ENCODE assay signal across 8 cellular contexts in the genomic region with DNA sequence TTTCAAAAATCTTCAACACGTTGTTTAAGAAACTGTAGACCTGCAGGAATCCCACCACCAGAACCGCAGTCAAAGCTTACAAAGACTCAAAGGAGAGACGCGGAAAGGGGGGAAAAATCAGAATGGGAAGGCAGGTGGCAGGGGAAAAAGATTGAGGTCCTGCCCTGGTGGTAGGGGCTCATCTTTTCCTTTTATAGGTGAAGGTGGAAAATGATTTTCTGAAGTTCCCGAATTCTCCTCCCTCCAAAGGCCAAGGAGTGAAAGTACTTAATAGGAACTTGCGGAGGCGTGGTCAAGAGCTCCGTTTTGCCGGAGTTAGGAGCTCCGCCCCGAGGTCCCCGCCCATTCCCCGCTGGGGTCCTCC. TPM values are rescaled to one million over a fixed set of nuclear protein-coding genes. Genes with fewer than 3 reads are reported as not detected.
DNase-seq lines count a peak whose midpoint lies in the region; ATAC-seq and TF ChIP-seq lines count a peak whose summit lies in the region.

No MANE protein-coding gene starts in this region.

- H3K36me3 ChIP-seq in ovary, result no peaks in the 10 kb centered on the region
- H3K36me3 ChIP-seq in aorta (ENCODE audit: control insufficient read depth in 1 of 2, insufficient read depth in 2 of 2, low read length in 1 of 2), result no peaks in the 10 kb centered on the region

- WGBS in ovary, 3 donors, result 0 to 1% (median 0%) methylated on average over 13 of the region's 13 CpGs
- WGBS in aorta, 2 donors, result 0% methylated on average over 13 of the region's 13 CpGs

- peak overlapping the region; percentile 48 to 97 for H3K27ac ChIP-seq in ovary
- H3K27ac ChIP-seq in aorta (ENCODE audit: low read depth in 1 of 2, low read length in 2 of 2), result peak overlapping the region; percentile 82 to 93

- DNase-seq in NCI-H2196 treated with DMSO at 0.1 percent for 48 hours (lab: John Stamatoyannopoulos, UW; ENCODE audit: unreplicated experiment) (peak; percentile 51), NCI-H2196 (lab: John Stamatoyannopoulos, UW; ENCODE audit: unreplicated experiment) (no peak), NCI-H510A (lab: John Stamatoyannopoulos, UW) (peak; percentile 93), glomerular endothelial cell (ENCODE audit: extremely low read depth, low read depth, low spot score) (peak; percentile 54), ovary (peak in 2 of 5 donors; percentile 96), aorta (peak; percentile 99)
- DNase-seq in activated naive CD4-positive, alpha-beta T cell treated with anti-CD3 and anti-CD28 coated beads for 36 hours, result peak; percentile 91

- TF ChIP-seq POLR2A in ovary (IDR thresholded peaks at IDR 0.05), result no peak

- intact Hi-C loops in activated naive CD4-positive, alpha-beta T cell treated with anti-CD3 and anti-CD28 coated beads for 36 hours (cut with micrococcal nuclease), result loop anchor here (1.0 to 10.0 kb wide), 6 partner anchors 15 to 1537 kb away; a partner anchor contains a TSS
- intact Hi-C loops in ovary (cut with DNase I), result no loop called here
- intact Hi-C loops in aorta (cut with DNase I), result loop anchor here in 1 of 2 donors (2.0 kb wide), 1 partner anchor 45 kb away; no protein-coding TSS in a partner anchor

- H3K27ac Mint-ChIP-seq in activated naive CD4-positive, alpha-beta T cell treated with anti-CD3 and anti-CD28 coated beads for 36 hours, result peak overlapping the region; percentile 98

- no peaks in the 10 kb centered on the region for H3K9me3 Mint-ChIP-seq in activated naive CD4-positive, alpha-beta T cell treated with anti-CD3 and anti-CD28 coated beads for 36 hours

- no peaks in the 10 kb centered on the region for H3K9me3 ChIP-seq in ovary
- no peaks in the 10 kb centered on the region for H3K9me3 ChIP-seq in aorta (ENCODE audit: control insufficient read depth, low read length)

- peaks cover 28% of the 10 kb centered on the region for H3K4me1 Mint-ChIP-seq in activated naive CD4-positive, alpha-beta T cell treated with anti-CD3 and anti-CD28 coated beads for 36 hours (ENCODE audit: low read depth)

- peak overlapping the region; percentile 97 for H3K4me3 Mint-ChIP-seq in activated naive CD4-positive, alpha-beta T cell treated with anti-CD3 and anti-CD28 coated beads for 36 hours

- no peaks in the 10 kb centered on the region for H3K27me3 ChIP-seq in ovary
- H3K27me3 ChIP-seq in aorta (ENCODE audit: control insufficient read depth in 1 of 2, insufficient read depth in 2 of 2, low read length in 1 of 2), result no peaks in the 10 kb centered on the region

- peaks cover 7% of the 10 kb centered on the region for H3K36me3 Mint-ChIP-seq in activated naive CD4-positive, alpha-beta T cell treated with anti-CD3 and anti-CD28 coated beads for 36 hours (ENCODE audit: low read depth)

- no peak for TF ChIP-seq EP300 in ovary (IDR thresholded peaks at IDR 0.05)

- ATAC-seq in aorta (ENCODE audit: low FRiP score) (no peak), HG03460 (IDR thresholded peaks at IDR 0.05; ENCODE audit: unreplicated experiment) (no peak)

- H3K4me1 ChIP-seq in ovary (ENCODE audit: insufficient read depth) (peaks cover 1% of the 10 kb centered on the region), aorta (ENCODE audit: control insufficient read depth in 1 of 2, insufficient read depth in 2 of 2, low read length in 2 of 2) (peaks cover 0 to 5% of the 10 kb centered on the region in 2 donors)

- CTCF ChIA-PET in activated naive CD4-positive, alpha-beta T cell treated with anti-CD3 and anti-CD28 coated beads for 36 hours (lab: Charles Lee), result interaction anchor here (0.6 to 2.2 kb wide), 5 partner anchors 9 to 176 kb away, joined by 3 to 6 read pairs (median 4); no protein-coding TSS in a partner anchor

- H3K4me3 ChIP-seq in ovary, result peak overlapping the region; percentile 90
- peak overlapping the region; percentile 73 to 76 for H3K4me3 ChIP-seq in aorta (ENCODE audit: low read length in 2 of 2)

- peak in 1 of 3 donors; percentile 23 for TF ChIP-seq CTCF in ovary (IDR thresholded peaks at IDR 0.05)

- H3K27me3 Mint-ChIP-seq in activated naive CD4-positive, alpha-beta T cell treated with anti-CD3 and anti-CD28 coated beads for 36 hours (ENCODE audit: low read depth), result no peaks in the 10 kb centered on the region

RNA-seq across cellular contexts. Expression of a gene that starts 0.7 kb away (rescaled TPM):
- total RNA-seq in activated naive CD4-positive, alpha-beta T cell treated with anti-CD3 and anti-CD28 coated beads for 36 hours, result 10 to 100 TPM; 37.2 to 42.6 TPM
- total RNA-seq in glomerular endothelial cell (14.4 and 25.7 TPM in 2 replicates), ovary (10 to 100 TPM; 23.0 to 40.5 (median 30.5) TPM), aorta (10 to 100 TPM; 35.3 to 36.2 TPM)
- polyA plus RNA-seq in ovary (10 to 100 TPM; 22.0 to 30.5 TPM), aorta (10 to 100 TPM; 30.4 to 38.6 TPM)

RNA-seq across cellular contexts. Expression of a gene that starts 1.2 kb away (rescaled TPM):
- total RNA-seq in activated naive CD4-positive, alpha-beta T cell treated with anti-CD3 and anti-CD28 coated beads for 36 hours, result 10 to 100 TPM; 24.9 to 27.2 TPM
- total RNA-seq in glomerular endothelial cell, result 28.2 and 38.4 TPM in 2 replicates
- 10 to 100 TPM; 34.1 to 91.2 (median 67.7) TPM for total RNA-seq in ovary
- 10 to 100 TPM; 19.4 to 33.8 TPM for polyA plus RNA-seq in ovary
- total RNA-seq in aorta, result 10 to 100 TPM; 62.5 to 68.4 TPM
- polyA plus RNA-seq in aorta, result 10 to 100 TPM; 17.6 to 33.1 TPM

RNA-seq across cellular contexts. Expression of a gene that starts 46.5 kb away (rescaled TPM):
- total RNA-seq in activated naive CD4-positive, alpha-beta T cell treated with anti-CD3 and anti-CD28 coated beads for 36 hours, result 100 to 1,000 TPM; 143 to 146 TPM
- 45.5 and 56.6 TPM in 2 replicates for total RNA-seq in glomerular endothelial cell
- 100 to 1,000 TPM; 103 to 399 (median 185) TPM for total RNA-seq in ovary
- polyA plus RNA-seq in ovary, result 100 to 1,000 TPM; 136 to 209 TPM
- 100 to 1,000 TPM in 1 of 2 donors, 10 to 100 TPM in 1; 67.5 to 124 TPM for total RNA-seq in aorta
- 10 to 100 TPM; 46.6 to 89.7 TPM for polyA plus RNA-seq in aorta
